ENCODE assay signal across 18 cellular contexts in the genomic region with DNA sequence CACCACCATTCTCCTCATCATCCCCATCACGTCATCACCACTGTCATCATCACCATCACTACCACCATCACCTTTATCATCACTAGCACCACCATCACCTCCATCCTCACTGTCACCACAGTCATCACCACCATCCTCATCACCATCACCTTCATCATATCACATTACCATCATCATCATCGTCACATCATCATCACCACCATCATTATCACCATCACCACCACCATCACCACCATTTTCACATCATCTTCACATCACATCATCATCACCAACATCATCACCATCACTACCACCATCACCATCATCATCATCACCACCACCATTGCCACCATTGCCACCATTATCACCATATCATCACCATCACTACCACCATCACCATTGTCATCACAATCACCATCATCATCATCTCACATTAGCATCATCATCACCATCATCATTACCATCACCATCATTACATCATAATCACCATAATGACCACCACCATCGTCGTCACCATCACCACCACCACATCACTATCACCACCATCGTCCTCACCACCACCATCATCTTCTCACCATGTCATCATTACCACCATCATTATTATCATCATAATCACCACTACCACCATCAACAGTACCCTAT. TPM values are rescaled to one million over a fixed set of nuclear protein-coding genes. Genes with fewer than 3 reads are reported as not detected.
DNase-seq lines count a peak whose midpoint lies in the region; TF ChIP-seq lines count a peak whose summit lies in the region.
"Had no signal": no experiment of that assay in that cellular context is flagged by ENCODE, and none has a peak within 500 bp of the region (broad histone marks: within the 10 kb centered on the region; RNA-seq: fewer than 3 reads in every experiment).

No MANE protein-coding gene starts in this region.

- DNase-seq in CD14-positive monocyte (ENCODE audit: low spot score) (peak; percentile 6), endothelial cell (ENCODE audit: low spot score) (no peak), neuronal stem cell (ENCODE audit: low spot score) (no peak), amniotic stem cell (lab: John Stamatoyannopoulos, UW) (no peak), iPS-NIHi7 (ENCODE audit: extremely low spot score) (no peak)
- no peak for DNase-seq in CD4-positive, alpha-beta memory T cell
- DNase-seq: ACHN; BE2C; C1 segment of cervical spinal cord; CD4-positive, alpha-beta T cell; DMS79 treated with DMSO at 0.1 percent for 48 hours; GF-D8; H7 had no signal

- no peak overlapping the region for H3K4ac ChIP-seq in neuronal stem cell (ENCODE audit: low read length)

- H3K27me3 Mint-ChIP-seq in CD14-positive monocyte (ENCODE audit: low read depth in 3 of 3), result peaks cover 0 to 4% (median 3%) of the 10 kb centered on the region in 3 donors
- H3K27me3 Mint-ChIP-seq in endothelial cell (ENCODE audit: unreplicated experiment), result peaks cover 17% of the 10 kb centered on the region
- peaks cover 7 to 19% of the 10 kb centered on the region in 2 donors for H3K27me3 Mint-ChIP-seq in CD4-positive, alpha-beta memory T cell

- no peak overlapping the region for H2BK15ac ChIP-seq in neuronal stem cell (ENCODE audit: low read length)

- no peak overlapping the region for H3K4me3 ChIP-seq in HEK293 (ENCODE audit: low read depth, low read length)
- H3K4me3 ChIP-seq in neuronal stem cell (ENCODE audit: low read length in 2 of 2), result no peak overlapping the region
- no peak overlapping the region for H3K4me3 ChIP-seq in CD4-positive, alpha-beta memory T cell (ENCODE audit: low read length in 2 of 2)
- H3K4me3 ChIP-seq: GM23338 had no signal

- CTCF ChIA-PET in HEK293 (lab: Yijun Ruan, JAX), result no interaction called here
- CTCF ChIA-PET in CD4-positive, alpha-beta memory T cell (lab: Charles Lee; ENCODE audit: partially characterized antibody), result no interaction called here

- no peak overlapping the region for H2AK5ac ChIP-seq in neuronal stem cell (ENCODE audit: low read depth, low read length)

- TF ChIP-seq CTCF in CD14-positive monocyte (IDR thresholded peaks at IDR 0.05), result no peak
- no peak for TF ChIP-seq CTCF in HEK293 (tag by site-specific recombination; IDR thresholded peaks at IDR 0.05)
- no peak for TF ChIP-seq CTCF in endothelial cell (IDR thresholded peaks at IDR 0.05; ENCODE audit: unreplicated experiment)

- H3K9ac ChIP-seq in neuronal stem cell (ENCODE audit: low read depth, low read length, poor library complexity), result peak overlapping the region; percentile 38
- H3K9ac ChIP-seq: KMS-11 had no signal

- H4K91ac ChIP-seq in neuronal stem cell (ENCODE audit: low read depth, low read length, poor library complexity), result no peak overlapping the region

- H3K23ac ChIP-seq in neuronal stem cell (ENCODE audit: low read depth, low read length, poor library complexity), result peak overlapping the region; percentile 25

- H3K9me3 ChIP-seq in HEK293 (ENCODE audit: control insufficient read depth, insufficient read depth, low read depth, low read length) (no peaks in the 10 kb centered on the region), neuronal stem cell (replicated peaks in 1 of 2; ENCODE audit: control insufficient read depth in 2 of 2, insufficient read depth in 1 of 2, low read depth in 1 of 2, low read length in 2 of 2) (peaks cover 0 to 8% of the 10 kb centered on the region in 2 donors)
- H3K9me3 ChIP-seq in CD4-positive, alpha-beta memory T cell (ENCODE audit: control insufficient read depth in 1 of 2, low read length in 2 of 2), result no peaks in the 10 kb centered on the region
- H3K9me3 ChIP-seq: BE2C had no signal

- H3K4me1 ChIP-seq in HEK293 (ENCODE audit: control insufficient read depth, insufficient read depth, low read length), result no peaks in the 10 kb centered on the region
- H3K4me1 ChIP-seq in neuronal stem cell (ENCODE audit: control insufficient read depth in 2 of 2, insufficient read depth in 1 of 2, low read depth in 1 of 2, low read length in 2 of 2), result no peaks in the 10 kb centered on the region
- no peaks in the 10 kb centered on the region for H3K4me1 ChIP-seq in CD4-positive, alpha-beta memory T cell (ENCODE audit: insufficient read depth, low read length)
- H3K4me1 ChIP-seq: BE2C had no signal

- H3K27ac ChIP-seq in HEK293 (ENCODE audit: extremely low read depth, low read depth, low read length) (no peak overlapping the region), neuronal stem cell (replicated peaks; ENCODE audit: low read length) (no peak overlapping the region)
- no peak overlapping the region for H3K27ac ChIP-seq in CD4-positive, alpha-beta memory T cell (ENCODE audit: low read depth, low read length)
- H3K27ac ChIP-seq: HL-60, KMS-11 had no signal

- H3K27me3 ChIP-seq in neuronal stem cell (ENCODE audit: control insufficient read depth in 3 of 3, insufficient read depth in 3 of 3, low read depth in 1 of 3, low read length in 3 of 3), result peaks cover 0 to 7% (median 0%) of the 10 kb centered on the region in 3 experiments
- no peaks in the 10 kb centered on the region for H3K27me3 ChIP-seq in CD4-positive, alpha-beta memory T cell (ENCODE audit: insufficient read depth, low read length)
- H3K27me3 ChIP-seq: BE2C had no signal

- no peak overlapping the region for H2BK5ac ChIP-seq in neuronal stem cell (ENCODE audit: low read length)

- H3K18ac ChIP-seq in neuronal stem cell (ENCODE audit: low read length), result no peak overlapping the region

- H3K4me3 Mint-ChIP-seq in CD14-positive monocyte (no peak overlapping the region), endothelial cell (ENCODE audit: unreplicated experiment) (peak overlapping the region; percentile 5)
- no peak overlapping the region for H3K4me3 Mint-ChIP-seq in CD4-positive, alpha-beta memory T cell
- H3K4me3 Mint-ChIP-seq: CD4-positive, alpha-beta T cell; GM23338 had no signal

- H3K9me3 Mint-ChIP-seq in CD14-positive monocyte (peaks cover 16 to 29% (median 23%) of the 10 kb centered on the region in 7 donors), endothelial cell (ENCODE audit: unreplicated experiment) (peaks cover 17% of the 10 kb centered on the region)
- peaks cover 5 to 26% (median 15%) of the 10 kb centered on the region in 8 donors for H3K9me3 Mint-ChIP-seq in CD4-positive, alpha-beta memory T cell

- H3K14ac ChIP-seq in neuronal stem cell (ENCODE audit: low read length), result no peak overlapping the region

- no peaks in the 10 kb centered on the region for H3K79me1 ChIP-seq in neuronal stem cell (ENCODE audit: low read depth, low read length)

- H3K4me1 Mint-ChIP-seq in CD14-positive monocyte (no peaks in the 10 kb centered on the region), endothelial cell (ENCODE audit: unreplicated experiment) (no peaks in the 10 kb centered on the region)
- no peaks in the 10 kb centered on the region for H3K4me1 Mint-ChIP-seq in CD4-positive, alpha-beta memory T cell

- POLR2A ChIA-PET in HEK293 (lab: Yijun Ruan, JAX), result no interaction called here
- POLR2A ChIA-PET in CD4-positive, alpha-beta memory T cell (lab: Charles Lee; ENCODE audit: partially characterized antibody), result no interaction called here

- H4K8ac ChIP-seq in neuronal stem cell (ENCODE audit: low read depth, low read length), result no peak overlapping the region

- 100% methylated on average over 4 to 5 of the region's 5 CpGs for WGBS in neuronal stem cell (ENCODE audit: extremely low coverage in 2 of 2, insufficient read length in 2 of 2, insufficient replicate concordance in 1 of 2), 2 donors

- no peaks in the 10 kb centered on the region for H3K36me3 ChIP-seq in HEK293 (ENCODE audit: control insufficient read depth in 2 of 2, insufficient read depth in 1 of 2, low read length in 2 of 2)
- H3K36me3 ChIP-seq in neuronal stem cell (replicated peaks in 1 of 2; ENCODE audit: control insufficient read depth in 2 of 2, insufficient read depth in 2 of 2, low read length in 2 of 2), result no peaks in the 10 kb centered on the region
- no peaks in the 10 kb centered on the region for H3K36me3 ChIP-seq in CD4-positive, alpha-beta memory T cell (ENCODE audit: insufficient read depth, low read length)
- H3K36me3 ChIP-seq: BE2C had no signal

- H2BK120ac ChIP-seq in neuronal stem cell (ENCODE audit: low read depth, low read length), result no peak overlapping the region

- no peak overlapping the region for H2BK12ac ChIP-seq in neuronal stem cell (ENCODE audit: low read length)

- H3K27ac Mint-ChIP-seq in CD14-positive monocyte, result no peak overlapping the region
- peak overlapping the region; percentile 6 for H3K27ac Mint-ChIP-seq in endothelial cell (ENCODE audit: unreplicated experiment)
- no peak overlapping the region for H3K27ac Mint-ChIP-seq in CD4-positive, alpha-beta memory T cell
- H3K27ac Mint-ChIP-seq: CD4-positive, alpha-beta T cell; GM23338 had no signal

- H2AFZ ChIP-seq in neuronal stem cell (ENCODE audit: low read length), result no peak overlapping the region
- H2AFZ ChIP-seq: GM23338 had no signal

- H3K36me3 Mint-ChIP-seq in CD14-positive monocyte (no peaks in the 10 kb centered on the region), endothelial cell (ENCODE audit: low read depth, unreplicated experiment) (peaks cover 20% of the 10 kb centered on the region)
- peaks cover 0 to 6% of the 10 kb centered on the region in 2 donors for H3K36me3 Mint-ChIP-seq in CD4-positive, alpha-beta memory T cell

- intact Hi-C loops in CD14-positive monocyte (cut with micrococcal nuclease), result no loop called here
- intact Hi-C loops in CD4-positive, alpha-beta memory T cell (cut with micrococcal nuclease), result no loop called here

- no peak overlapping the region for H3K4me2 ChIP-seq in neuronal stem cell (ENCODE audit: insufficient read depth, low read length, poor library complexity, severe bottlenecking)
- H3K4me2 ChIP-seq: GM23338, KMS-11 had no signal

TF ChIP-seq in HEK293, 187 proteins besides CTCF, POLR2A, EP300 and RAD21 (continues in another document):
- TF ChIP-seq HOXD13 (CRISPR knock-in tag; IDR thresholded peaks at IDR 0.05; ENCODE audit: borderline replicate concordance), result no peak
- TF ChIP-seq ZNF157 (tag by site-specific recombination; IDR thresholded peaks at IDR 0.05), result no peak
- TF ChIP-seq YY2 (tag by site-specific recombination; IDR thresholded peaks at IDR 0.05), result 0 out of 2 replicates have a peak, but pooled peaks have one; percentile 16
- TF ChIP-seq ZNF785 (tag by site-specific recombination; IDR thresholded peaks at IDR 0.05), result peak; percentile 54; the same call in 1 of the 2 replicates
- TF ChIP-seq ZNF239 (tag by site-specific recombination; IDR thresholded peaks at IDR 0.05), result no peak
- TF ChIP-seq ZNF621 (tag by site-specific recombination; IDR thresholded peaks at IDR 0.05), result peak; percentile 12; the same call in 1 of the 2 replicates
- TF ChIP-seq ZNF223 (tag by site-specific recombination; IDR thresholded peaks at IDR 0.05), result no peak

RNA-seq across cellular contexts. Expression of a gene that starts 46.3 kb away (rescaled TPM):
- not detected for polyA plus RNA-seq in CD14-positive monocyte
- total RNA-seq in endothelial cell (ENCODE audit: unreplicated experiment), result not detected
- polyA plus RNA-seq in neuronal stem cell (2013, experiment 1 of 2), result not detected
- polyA plus RNA-seq in neuronal stem cell (2013, experiment 2 of 2), result not detected
- total RNA-seq in CD4-positive, alpha-beta memory T cell, result not detected
- not detected for polyA plus RNA-seq in CD4-positive, alpha-beta memory T cell
- total RNA-seq: CD4-positive, alpha-beta T cell; GM23338; H7; HT1080 had no signal
- polyA plus RNA-seq: GM23338 had no signal
